Comparison of ENCODE assay signal across 30 cellular contexts in the genomic region with DNA sequence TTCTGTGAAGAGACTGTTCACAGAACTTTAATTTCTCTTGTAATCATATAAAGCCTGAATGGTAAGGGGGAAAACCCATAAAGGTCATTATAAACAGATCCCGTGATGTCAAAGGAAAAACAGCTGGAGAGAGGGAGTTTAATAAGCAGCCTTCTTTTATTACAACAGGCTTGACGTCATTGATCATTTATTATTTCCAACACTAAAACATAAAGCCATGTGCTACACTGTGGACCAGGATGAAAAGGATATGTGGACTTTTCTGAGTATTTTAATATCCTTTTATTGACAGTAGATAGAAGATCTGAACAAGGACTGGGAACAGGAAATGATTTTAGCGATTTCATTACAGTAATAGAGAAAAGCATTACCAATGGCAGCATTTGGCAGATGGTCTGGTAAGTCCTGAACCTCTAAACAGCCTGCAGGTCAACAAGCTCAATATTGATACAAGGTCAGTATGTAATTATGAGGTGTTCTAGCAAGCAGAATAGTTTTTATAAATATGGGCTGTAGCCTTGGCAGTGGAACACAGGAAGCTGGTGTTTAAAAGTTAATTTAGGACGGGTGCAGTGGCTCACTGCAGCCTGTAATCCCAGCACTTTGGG. TPM values are rescaled to one million over a fixed set of nuclear protein-coding genes. Genes with fewer than 3 reads are reported as not detected.
DNase-seq lines count a peak whose midpoint lies in the region; ATAC-seq and TF ChIP-seq lines count a peak whose summit lies in the region.
"Had no signal": no experiment of that assay in that cellular context is flagged by ENCODE, and none has a peak within 500 bp of the region (broad histone marks: within the 10 kb centered on the region; RNA-seq: fewer than 3 reads in every experiment).

No MANE protein-coding gene starts in this region.

- no peaks in the 10 kb centered on the region for H3K4me1 Mint-ChIP-seq in activated T-helper 17 cell treated with anti-CD3 and anti-CD28 coated beads, Interleukin-2, amount 50 U/mL, for 72 hours
- H3K4me1 Mint-ChIP-seq: CD4-positive, CD25-positive, alpha-beta regulatory T cell; GM23338; immature natural killer cell; neural crest cell; stimulated activated memory B cell treated with anti-CD40 and anti-IgM and Interleukin-4, amounts not matched to agents 10 μg/mL and 1 μg/mL and 100 μg/mL, for 72 hours had no signal

- H3K27me3 ChIP-seq in AG04450 (ENCODE audit: control insufficient read depth, insufficient read depth, low read length): no peaks in the 10 kb centered on the region
- H3K27me3 ChIP-seq: colonic mucosa, pancreas, Peyer's patch, SJCRH30 had no signal

- no peaks in the 10 kb centered on the region for H3K27me3 Mint-ChIP-seq in activated T-helper 17 cell treated with anti-CD3 and anti-CD28 coated beads, Interleukin-2, amount 50 U/mL, for 72 hours
- H3K27me3 Mint-ChIP-seq: CD4-positive, CD25-positive, alpha-beta regulatory T cell; stimulated activated memory B cell treated with anti-CD40 and anti-IgM and Interleukin-4, amounts not matched to agents 10 μg/mL and 1 μg/mL and 100 μg/mL, for 72 hours had no signal

- no peak for ATAC-seq in activated T-helper 17 cell treated with anti-CD3 and anti-CD28 coated beads, Interleukin-2, amount 50 U/mL, for 72 hours (replicated peaks)
- ATAC-seq in activated naive CD4-positive, alpha-beta T cell treated with anti-CD3 and anti-CD28 coated beads, Interleukin-2, amount 50 U/mL, for 72 hours: no peak
- ATAC-seq: GM23338; stimulated activated memory B cell treated with anti-CD40 and anti-IgM and Interleukin-4, amounts not matched to agents 10 μg/mL and 1 μg/mL and 100 μg/mL, for 72 hours had no signal

- DNase-seq in AG04450 (ENCODE audit: low read depth, low spot score): peak; percentile 52
- peak; percentile 26 for DNase-seq in NCI-H1417 treated with DMSO at 0.1 percent for 48 hours (lab: John Stamatoyannopoulos, UW)
- peak; percentile 47 for DNase-seq in NCI-H2227 treated with DMSO at 0.1 percent for 48 hours (lab: John Stamatoyannopoulos, UW)
- no peak for DNase-seq in GM10266 (ENCODE audit: extremely low spot score)
- DNase-seq in RKO (ENCODE audit: low spot score): no peak
- no peak for DNase-seq in activated naive CD4-positive, alpha-beta T cell treated with anti-CD3 and anti-CD28 coated beads, Interleukin-2, amount 50 U/mL, for 72 hours (ENCODE audit: low spot score in 2 of 2)
- DNase-seq in activated T-cell treated with anti-CD3 and anti-CD28 coated beads, Interleukin-2, amount 50 U/mL, for 48 hours: no peak
- DNase-seq: 8988T; activated CD4-positive, alpha-beta T cell treated with anti-CD3 and anti-CD28 coated beads for 48 hours; activated CD8-positive, alpha-beta memory T cell treated with anti-CD3 and anti-CD28 coated beads for 24 hours; activated gamma-delta T cell; activated T-cell treated with anti-CD3 and anti-CD28 coated beads for 4 hours; CD4-positive, CD25-positive, alpha-beta regulatory T cell; colonic mucosa; effector CD4-positive, alpha-beta T cell; immature natural killer cell; KBM-7; NCI-H1105 treated with DMSO at 0.1 percent for 48 hours; NCI-H524; pancreas; Peyer's patch; SJCRH30; stimulated activated CD4-positive, alpha-beta T cell treated with anti-CD3 and anti-CD28 coated beads, Interleukin-15, amount 100 ng/mL, for 24 hours; SW 1271; T-helper 9 cell had no signal

- no peaks in the 10 kb centered on the region for H3K9me3 Mint-ChIP-seq in activated T-helper 17 cell treated with anti-CD3 and anti-CD28 coated beads, Interleukin-2, amount 50 U/mL, for 72 hours
- no peaks in the 10 kb centered on the region for H3K9me3 Mint-ChIP-seq in activated naive CD4-positive, alpha-beta T cell treated with anti-CD3 and anti-CD28 coated beads, Interleukin-2, amount 50 U/mL, for 72 hours
- H3K9me3 Mint-ChIP-seq: CD4-positive, CD25-positive, alpha-beta regulatory T cell; GM23338; immature natural killer cell; neural crest cell; stimulated activated memory B cell treated with anti-CD40 and anti-IgM and Interleukin-4, amounts not matched to agents 10 μg/mL and 1 μg/mL and 100 μg/mL, for 72 hours had no signal

- peak overlapping the region; percentile 43 for H3K27ac Mint-ChIP-seq in activated T-helper 17 cell treated with anti-CD3 and anti-CD28 coated beads, Interleukin-2, amount 50 U/mL, for 72 hours
- no peak overlapping the region for H3K27ac Mint-ChIP-seq in activated naive CD4-positive, alpha-beta T cell treated with anti-CD3 and anti-CD28 coated beads, Interleukin-2, amount 50 U/mL, for 72 hours
- H3K27ac Mint-ChIP-seq: GM23338; immature natural killer cell; stimulated activated memory B cell treated with anti-CD40 and anti-IgM and Interleukin-4, amounts not matched to agents 10 μg/mL and 1 μg/mL and 100 μg/mL, for 72 hours had no signal

- no peaks in the 10 kb centered on the region for H3K36me3 Mint-ChIP-seq in activated T-helper 17 cell treated with anti-CD3 and anti-CD28 coated beads, Interleukin-2, amount 50 U/mL, for 72 hours (ENCODE audit: low read depth)
- no peaks in the 10 kb centered on the region for H3K36me3 Mint-ChIP-seq in activated naive CD4-positive, alpha-beta T cell treated with anti-CD3 and anti-CD28 coated beads, Interleukin-2, amount 50 U/mL, for 72 hours

- no peaks in the 10 kb centered on the region for H3K9me3 ChIP-seq in AG04450 (ENCODE audit: control insufficient read depth, insufficient read depth, low read length)
- H3K9me3 ChIP-seq: colonic mucosa, pancreas, Peyer's patch, SJCRH30 had no signal

- POLR2A ChIA-PET in AG04450 (lab: Yijun Ruan, JAX): no interaction called here

- no peak for TF ChIP-seq CTCF in AG04450 (IDR thresholded peaks at IDR 0.05; ENCODE audit: low read depth, low read length)
- no peak for TF ChIP-seq CTCF in GM10266 (IDR thresholded peaks at IDR 0.05; ENCODE audit: control insufficient read depth, insufficient read depth, low read depth, missing control alignments)

- no peak overlapping the region for H3K4me3 Mint-ChIP-seq in activated T-helper 17 cell treated with anti-CD3 and anti-CD28 coated beads, Interleukin-2, amount 50 U/mL, for 72 hours
- H3K4me3 Mint-ChIP-seq: CD4-positive, CD25-positive, alpha-beta regulatory T cell; GM23338; immature natural killer cell; neural crest cell; stimulated activated memory B cell treated with anti-CD40 and anti-IgM and Interleukin-4, amounts not matched to agents 10 μg/mL and 1 μg/mL and 100 μg/mL, for 72 hours had no signal

- no peak overlapping the region for H3K4me3 ChIP-seq in AG04450 (ENCODE audit: low read depth, low read length)
- H3K4me3 ChIP-seq: colonic mucosa, GM23338, pancreas, Peyer's patch, SJCRH30 had no signal

- CTCF ChIA-PET in AG04450 (lab: Charles Lee): interaction anchor here (1.0 kb wide), 2 partner anchors 33 to 35 kb away, joined by 3 to 10 read pairs; partner anchors contain the start of gene SAAL1

- peak overlapping the region; percentile 63 for H3K27ac ChIP-seq in AG04450 (ENCODE audit: low read depth, low read length)
- H3K27ac ChIP-seq: colonic mucosa, epithelial cell of prostate, pancreas, Peyer's patch, SJCRH30 had no signal

RNA-seq across cellular contexts. Expression of gene TPH1, which starts 25.1 kb away (rescaled TPM):
- 0.04 and 0.06 TPM in 2 replicates for polyA plus RNA-seq in AG04450 (2011; rRNA removed)
- polyA minus RNA-seq in AG04450 (2011; rRNA and poly(A)+ RNA removed): not detected in 2 replicates
- under 1 TPM; 0.19 to 0.24 TPM for total RNA-seq in activated T-helper 17 cell treated with anti-CD3 and anti-CD28 coated beads, Interleukin-2, amount 50 U/mL, for 72 hours
- total RNA-seq in activated naive CD4-positive, alpha-beta T cell treated with anti-CD3 and anti-CD28 coated beads, Interleukin-2, amount 50 U/mL, for 72 hours: under 1 TPM; 0.05 to 0.43 TPM
- polyA plus RNA-seq: immature natural killer cell had no signal

RNA-seq across cellular contexts. Expression of gene SAAL1, which starts 34.7 kb away (rescaled TPM):
- polyA plus RNA-seq in AG04450 (2011; rRNA removed): 15.4 and 17.0 TPM in 2 replicates
- 5.5 and 8.3 TPM in 2 replicates for polyA minus RNA-seq in AG04450 (2011; rRNA and poly(A)+ RNA removed)
- 10 to 100 TPM; 13.3 to 31.1 TPM for total RNA-seq in activated T-helper 17 cell treated with anti-CD3 and anti-CD28 coated beads, Interleukin-2, amount 50 U/mL, for 72 hours
- total RNA-seq in activated naive CD4-positive, alpha-beta T cell treated with anti-CD3 and anti-CD28 coated beads, Interleukin-2, amount 50 U/mL, for 72 hours: 10 to 100 TPM; 22.0 to 33.9 TPM

RNA-seq across cellular contexts. Expression of gene SERGEF, which starts 58.4 kb away (rescaled TPM):
- 16.5 and 18.1 TPM in 2 replicates for polyA plus RNA-seq in AG04450 (2011; rRNA removed)
- 16.6 and 22.3 TPM in 2 replicates for polyA minus RNA-seq in AG04450 (2011; rRNA and poly(A)+ RNA removed)
- total RNA-seq in activated T-helper 17 cell treated with anti-CD3 and anti-CD28 coated beads, Interleukin-2, amount 50 U/mL, for 72 hours: 10 to 100 TPM; 47.9 to 76.0 TPM
- total RNA-seq in activated naive CD4-positive, alpha-beta T cell treated with anti-CD3 and anti-CD28 coated beads, Interleukin-2, amount 50 U/mL, for 72 hours: 10 to 100 TPM; 42.7 to 62.9 TPM

Comparison
In these comparisons a context has a peak if more than half of its experiments do, and no peak if none do; other contexts are left out.
1. DNase-seq: peak in AG04450 (single experiment), NCI-H1417 treated with DMSO at 0.1 percent for 48 hours (single experiment) and NCI-H2227 treated with DMSO at 0.1 percent for 48 hours (single experiment); none in GM10266 (single experiment), RKO (single experiment), activated naive CD4-positive, alpha-beta T cell treated with anti-CD3 and anti-CD28 coated beads, Interleukin-2, amount 50 U/mL, for 72 hours (0 of 2) and activated T-cell treated with anti-CD3 and anti-CD28 coated beads, Interleukin-2, amount 50 U/mL, for 48 hours (0 of 2).